3 cellular contexts compared by ENCODE assay signal in genomic region chr3:169971522-169971921, GRCh38.
TF ChIP-seq lines count a peak whose summit lies in the region.

No MANE protein-coding gene starts in this region.

TF ChIP-seq in H1, 55 proteins besides CTCF, POLR2A, EP300 and RAD21:
- no peak for TF ChIP-seq BRCA1 (IDR thresholded peaks at IDR 0.05; ENCODE audit: low read depth, low read length)
- no peak for TF ChIP-seq RXRA (IDR thresholded peaks at IDR 0.05; ENCODE audit: insufficient read depth, low read depth, low read length)
- no peak for TF ChIP-seq YY1 (IDR thresholded peaks at IDR 0.05; ENCODE audit: low read depth, low read length)
- TF ChIP-seq CEBPB (IDR thresholded peaks at IDR 0.05; ENCODE audit: low read depth, low read length), result peak; percentile 89; the same call in 1 of the 2 replicates

TF ChIP-seq in SK-N-SH treated with all-trans-retinoic acid at 6 μM for 48 hours, 23 proteins besides CTCF, POLR2A, EP300 and RAD21:
- TF ChIP-seq TCF4 (CRISPR knock-in tag; IDR thresholded peaks at IDR 0.05; ENCODE audit: borderline replicate concordance) (no peak), OSR1 (CRISPR knock-in tag; IDR thresholded peaks at IDR 0.05) (no peak), CSDC2 (CRISPR knock-in tag; IDR thresholded peaks at IDR 0.05) (no peak), RARB (CRISPR knock-in tag; IDR thresholded peaks at IDR 0.05) (no peak), ZNF565 (CRISPR knock-in tag; conservative IDR thresholded peaks at IDR 0.05; ENCODE audit: low read depth) (no peak), ZFP3 (CRISPR knock-in tag; IDR thresholded peaks at IDR 0.05) (no peak), GLIS3 (CRISPR knock-in tag; IDR thresholded peaks at IDR 0.05) (no peak), ZNF70 (CRISPR knock-in tag; IDR thresholded peaks at IDR 0.05) (no peak), ZFP30 (CRISPR knock-in tag; IDR thresholded peaks at IDR 0.05) (no peak), TOX (CRISPR knock-in tag; IDR thresholded peaks at IDR 0.05; ENCODE audit: borderline replicate concordance) (no peak), TSHZ2 (CRISPR knock-in tag; IDR thresholded peaks at IDR 0.05) (no peak), ESRRG (CRISPR knock-in tag; IDR thresholded peaks at IDR 0.05) (no peak), CREB5 (CRISPR knock-in tag; IDR thresholded peaks at IDR 0.05; ENCODE audit: low read depth) (no peak), PPARA (CRISPR knock-in tag; IDR thresholded peaks at IDR 0.05; ENCODE audit: borderline replicate concordance) (no peak), ZNF8 (CRISPR knock-in tag; IDR thresholded peaks at IDR 0.05) (no peak), BACH2 (CRISPR knock-in tag; IDR thresholded peaks at IDR 0.05; ENCODE audit: borderline replicate concordance) (no peak), ARNTL (CRISPR knock-in tag; IDR thresholded peaks at IDR 0.05; ENCODE audit: borderline replicate concordance, low read depth) (no peak), ZC3H10 (CRISPR knock-in tag; IDR thresholded peaks at IDR 0.05) (no peak)
- TF ChIP-seq, protein P1, sequence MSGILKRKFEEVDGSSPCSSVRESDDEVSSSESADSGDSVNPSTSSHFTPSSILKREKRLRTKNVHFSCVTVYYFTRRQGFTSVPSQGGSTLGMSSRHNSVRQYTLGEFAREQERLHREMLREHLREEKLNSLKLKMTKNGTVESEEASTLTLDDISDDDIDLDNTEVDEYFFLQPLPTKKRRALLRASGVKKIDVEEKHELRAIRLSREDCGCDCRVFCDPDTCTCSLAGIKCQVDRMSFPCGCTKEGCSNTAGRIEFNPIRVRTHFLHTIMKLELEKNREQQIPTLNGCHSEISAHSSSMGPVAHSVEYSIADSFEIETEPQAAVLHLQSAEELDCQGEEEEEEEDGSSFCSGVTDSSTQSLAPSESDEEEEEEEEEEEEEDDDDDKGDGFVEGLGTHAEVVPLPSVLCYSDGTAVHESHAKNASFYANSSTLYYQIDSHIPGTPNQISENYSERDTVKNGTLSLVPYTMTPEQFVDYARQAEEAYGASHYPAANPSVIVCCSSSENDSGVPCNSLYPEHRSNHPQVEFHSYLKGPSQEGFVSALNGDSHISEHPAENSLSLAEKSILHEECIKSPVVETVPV (CRISPR knock-in tag; IDR thresholded peaks at IDR 0.05), result no peak
- TF ChIP-seq, protein P2, sequence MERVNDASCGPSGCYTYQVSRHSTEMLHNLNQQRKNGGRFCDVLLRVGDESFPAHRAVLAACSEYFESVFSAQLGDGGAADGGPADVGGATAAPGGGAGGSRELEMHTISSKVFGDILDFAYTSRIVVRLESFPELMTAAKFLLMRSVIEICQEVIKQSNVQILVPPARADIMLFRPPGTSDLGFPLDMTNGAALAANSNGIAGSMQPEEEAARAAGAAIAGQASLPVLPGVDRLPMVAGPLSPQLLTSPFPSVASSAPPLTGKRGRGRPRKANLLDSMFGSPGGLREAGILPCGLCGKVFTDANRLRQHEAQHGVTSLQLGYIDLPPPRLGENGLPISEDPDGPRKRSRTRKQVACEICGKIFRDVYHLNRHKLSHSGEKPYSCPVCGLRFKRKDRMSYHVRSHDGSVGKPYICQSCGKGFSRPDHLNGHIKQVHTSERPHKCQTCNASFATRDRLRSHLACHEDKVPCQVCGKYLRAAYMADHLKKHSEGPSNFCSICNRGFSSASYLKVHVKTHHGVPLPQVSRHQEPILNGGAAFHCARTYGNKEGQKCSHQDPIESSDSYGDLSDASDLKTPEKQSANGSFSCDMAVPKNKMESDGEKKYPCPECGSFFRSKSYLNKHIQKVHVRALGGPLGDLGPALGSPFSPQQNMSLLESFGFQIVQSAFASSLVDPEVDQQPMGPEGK (CRISPR knock-in tag; IDR thresholded peaks at IDR 0.05; ENCODE audit: borderline replicate concordance), result no peak

TF ChIP-seq in GM23338, 12 proteins besides CTCF, POLR2A, EP300 and RAD21:
- TF ChIP-seq EZH2 (IDR thresholded peaks at IDR 0.05; ENCODE audit: low read depth, unreplicated experiment) (no peak), ZNF114 (CRISPR knock-in tag; IDR thresholded peaks at IDR 0.05) (no peak), POLR2AphosphoS5 (IDR thresholded peaks at IDR 0.05; ENCODE audit: low read depth) (no peak)
